In genomic region chr1:77047978-77048614, GRCh38 we compare ENCODE assay signal across 15 cellular contexts.
DNase-seq lines count a peak whose midpoint lies in the region; ATAC-seq and TF ChIP-seq lines count a peak whose summit lies in the region.
"Had no signal": no experiment of that assay in that cellular context is flagged by ENCODE, and none has a peak within 500 bp of the region (broad histone marks: within the 10 kb centered on the region; RNA-seq: fewer than 3 reads in every experiment).

No MANE protein-coding gene starts in this region.

- ATAC-seq in CD4-positive, CD25-positive, alpha-beta regulatory T cell (ENCODE audit: low read depth in 2 of 2): no peak
- ATAC-seq in left lobe of liver: no peak
- no peak for ATAC-seq in foreskin keratinocyte
- ATAC-seq in HG02678 (IDR thresholded peaks at IDR 0.05; ENCODE audit: unreplicated experiment): no peak

- peaks cover 0 to 2% (median 0%) of the 10 kb centered on the region in 7 donors for H3K9me3 Mint-ChIP-seq in CD4-positive, CD25-positive, alpha-beta regulatory T cell
- H3K9me3 Mint-ChIP-seq: activated T-helper 1 cell treated with anti-CD3 and anti-CD28 coated beads, Interleukin-12 subunit alpha, Interleukin-12 subunit beta, Interleukin-2, Interleukin-4 antibody, amounts not matched to agents 30 ng/mL and 10 ng/mL and 1 ng/mL, durations not matched to agents 14 hours and 24 hours and 36 hours had no signal

- no peaks in the 10 kb centered on the region for H3K36me3 ChIP-seq in CD4-positive, CD25-positive, alpha-beta regulatory T cell (ENCODE audit: control insufficient read depth, insufficient read depth, low read length)

- H3K4me3 ChIP-seq in CD4-positive, CD25-positive, alpha-beta regulatory T cell (ENCODE audit: low read depth, low read length): peak overlapping the region; percentile 14

- H3K4me1 Mint-ChIP-seq in CD4-positive, CD25-positive, alpha-beta regulatory T cell: peaks cover 6 to 13% (median 8%) of the 10 kb centered on the region in 4 donors

- no peaks in the 10 kb centered on the region for H3K4me1 ChIP-seq in CD4-positive, CD25-positive, alpha-beta regulatory T cell (ENCODE audit: control insufficient read depth, insufficient read depth, low read length, poor library complexity, severe bottlenecking)
- no peaks in the 10 kb centered on the region for H3K4me1 ChIP-seq in foreskin keratinocyte

- no peaks in the 10 kb centered on the region for H3K9me3 ChIP-seq in CD4-positive, CD25-positive, alpha-beta regulatory T cell (ENCODE audit: control insufficient read depth in 2 of 2, low read length in 2 of 2)

- H3K27me3 ChIP-seq in CD4-positive, CD25-positive, alpha-beta regulatory T cell (ENCODE audit: control insufficient read depth, insufficient read depth, low read length): peaks cover 3% of the 10 kb centered on the region
- no peaks in the 10 kb centered on the region for H3K27me3 ChIP-seq in foreskin keratinocyte

- DNase-seq in CD4-positive, CD25-positive, alpha-beta regulatory T cell: no peak
- DNase-seq in HT1080 (ENCODE audit: low read depth) (peak; percentile 38), OCI-M1 (lab: John Stamatoyannopoulos, UW) (peak; percentile 36), ecto neural progenitor cell (ENCODE audit: low spot score) (peak; percentile 9), left lobe of liver (ENCODE audit: low spot score) (no peak), foreskin keratinocyte (no peak), head of caudate nucleus (no peak)
- DNase-seq: amniotic stem cell; central memory CD4-positive, alpha-beta T cell; effector CD8-positive, alpha-beta T cell; EL; NCI-H774; WERI-Rb-1 had no signal

- H3K27ac Mint-ChIP-seq in CD4-positive, CD25-positive, alpha-beta regulatory T cell: no peak overlapping the region
- H3K27ac Mint-ChIP-seq: activated T-helper 1 cell treated with anti-CD3 and anti-CD28 coated beads, Interleukin-12 subunit alpha, Interleukin-12 subunit beta, Interleukin-2, Interleukin-4 antibody, amounts not matched to agents 30 ng/mL and 10 ng/mL and 1 ng/mL, durations not matched to agents 14 hours and 24 hours and 36 hours had no signal

- intact Hi-C loops in head of caudate nucleus (cut with DNase I): loop anchor here (5.0 kb wide), 1 partner anchor 49 kb away; no protein-coding TSS in a partner anchor

- no peak overlapping the region for H3K27ac ChIP-seq in CD4-positive, CD25-positive, alpha-beta regulatory T cell (ENCODE audit: insufficient read depth, low read length, poor library complexity, severe bottlenecking)
- no peak overlapping the region for H3K27ac ChIP-seq in foreskin keratinocyte
- H3K27ac ChIP-seq: WERI-Rb-1 had no signal

- H3K27me3 Mint-ChIP-seq in CD4-positive, CD25-positive, alpha-beta regulatory T cell: peaks cover 6% of the 10 kb centered on the region

- no peak for TF ChIP-seq CTCF in foreskin keratinocyte (conservative IDR thresholded peaks at IDR 0.05)

- no peaks in the 10 kb centered on the region for H3K36me3 Mint-ChIP-seq in CD4-positive, CD25-positive, alpha-beta regulatory T cell

- peak overlapping the region in 1 of 4 donors; percentile 3 for H3K4me3 Mint-ChIP-seq in CD4-positive, CD25-positive, alpha-beta regulatory T cell
- H3K4me3 Mint-ChIP-seq: activated T-helper 1 cell treated with anti-CD3 and anti-CD28 coated beads, Interleukin-12 subunit alpha, Interleukin-12 subunit beta, Interleukin-2, Interleukin-4 antibody, amounts not matched to agents 30 ng/mL and 10 ng/mL and 1 ng/mL, durations not matched to agents 14 hours and 24 hours and 36 hours had no signal

Comparison
In these comparisons a context has a peak if more than half of its experiments do, and no peak if none do; other contexts are left out.
1. DNase-seq: peak in HT1080 (single experiment), OCI-M1 (single experiment) and ecto neural progenitor cell (single experiment); none in CD4-positive, CD25-positive, alpha-beta regulatory T cell (0 of 3), left lobe of liver (single experiment), foreskin keratinocyte (0 of 2) and head of caudate nucleus (0 of 42).